In the genomic region with DNA sequence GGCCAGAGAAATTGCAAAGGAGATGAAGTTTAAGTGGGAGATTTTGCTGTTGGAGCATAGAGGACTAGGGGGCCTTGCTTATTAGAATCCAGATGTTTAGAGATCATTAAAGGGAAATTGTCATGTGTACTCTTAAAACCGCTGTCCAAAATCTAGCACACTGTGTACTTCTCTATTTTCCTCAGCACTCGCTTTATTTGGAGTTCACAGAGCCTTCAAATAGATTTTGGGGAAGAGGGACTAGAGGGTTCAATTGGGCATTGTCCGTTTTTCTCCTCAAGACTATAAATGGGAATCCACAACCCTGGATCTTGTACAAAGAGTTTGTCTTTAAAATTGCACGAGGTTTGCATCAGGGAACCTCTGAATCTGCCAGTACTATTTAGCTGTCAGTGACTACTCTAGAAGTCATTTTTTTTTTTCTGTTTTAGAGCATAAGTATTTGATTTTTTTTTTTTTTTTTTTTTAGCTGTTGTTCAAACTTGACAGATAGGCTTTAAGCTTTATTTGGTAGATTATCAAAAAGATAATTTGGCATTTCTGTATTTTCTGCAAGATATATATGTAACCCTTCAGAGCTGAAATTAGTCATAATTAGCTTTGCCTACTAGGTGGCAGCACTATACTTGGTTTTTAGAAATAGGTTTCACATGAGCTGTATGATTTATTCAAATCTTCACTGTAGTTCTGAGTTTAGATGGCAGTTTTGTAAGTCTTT, we compare ENCODE assay signal across 8 cellular contexts. TPM values are rescaled to one million over a fixed set of nuclear protein-coding genes. Genes with fewer than 3 reads are reported as not detected.
A peak's percentile ranks its signal among the peaks of the same experiment; 100 is the strongest.
DNase-seq lines count a peak whose midpoint lies in the region; ATAC-seq and TF ChIP-seq lines count a peak whose summit lies in the region.

No MANE protein-coding gene starts in this region.

- no peak overlapping the region for H4K8ac ChIP-seq in mesenchymal stem cell (ENCODE audit: low read length)

- peak; percentile 46 for TF ChIP-seq CTCF in cardiac fibroblast (IDR thresholded peaks at IDR 0.05; ENCODE audit: low read depth, low read length)

- ATAC-seq in Right ventricle myocardium inferior (peak; percentile 59), HG02642 (IDR thresholded peaks at IDR 0.05; ENCODE audit: poor library complexity, unreplicated experiment) (peak; percentile 74), HG03439 (IDR thresholded peaks at IDR 0.05; ENCODE audit: unreplicated experiment) (no peak)

- H3K18ac ChIP-seq in mesenchymal stem cell (ENCODE audit: low read depth in 1 of 2, low read length in 2 of 2), result no peak overlapping the region

- peaks cover 14% of the 10 kb centered on the region for H3K79me1 ChIP-seq in mesenchymal stem cell (replicated peaks; ENCODE audit: low read length, poor library complexity, severe bottlenecking)

- H3K14ac ChIP-seq in mesenchymal stem cell (ENCODE audit: low read length in 2 of 2), result no peak overlapping the region

- H3K9me3 ChIP-seq in mesenchymal stem cell (ENCODE audit: control insufficient read depth, low read length), result no peaks in the 10 kb centered on the region

- H2AFZ ChIP-seq in mesenchymal stem cell (ENCODE audit: low read depth, low read length), result no peak overlapping the region

- no peak overlapping the region for H3K4ac ChIP-seq in mesenchymal stem cell (ENCODE audit: low read depth in 1 of 2, low read length in 2 of 2)

- H3K4me2 ChIP-seq in mesenchymal stem cell (ENCODE audit: low read length, poor library complexity, severe bottlenecking), result no peak overlapping the region

- peaks cover 4% of the 10 kb centered on the region for H3K4me1 ChIP-seq in mesenchymal stem cell (ENCODE audit: control insufficient read depth, insufficient read depth, low read depth, low read length)

- H3K27me3 ChIP-seq in mesenchymal stem cell (ENCODE audit: control insufficient read depth in 1 of 2, insufficient read depth in 1 of 2, low read length in 2 of 2), result no peaks in the 10 kb centered on the region

- intact Hi-C loops in Right ventricle myocardium inferior (cut with DNase I), result loop anchor here (10.0 kb wide), 1 partner anchor 276 kb away; no protein-coding TSS in a partner anchor
- intact Hi-C loops in cardiac septum (cut with DNase I), result loop anchor here (5.0 kb wide), 1 partner anchor 274 kb away; no protein-coding TSS in a partner anchor

- WGBS in mesenchymal stem cell, result 88% methylated on average over 3 of the region's 4 CpGs

- no peak overlapping the region for H2BK5ac ChIP-seq in mesenchymal stem cell (ENCODE audit: low read depth, low read length, poor library complexity, severe bottlenecking)

- peaks cover 5 to 57% of the 10 kb centered on the region in 2 experiments for H3K36me3 ChIP-seq in mesenchymal stem cell (ENCODE audit: control insufficient read depth in 1 of 2, insufficient read depth in 2 of 2, low read depth in 1 of 2, low read length in 2 of 2)

- no peak overlapping the region for H2BK15ac ChIP-seq in mesenchymal stem cell (ENCODE audit: low read depth, poor library complexity, severe bottlenecking)

- no peak overlapping the region for H2BK12ac ChIP-seq in mesenchymal stem cell (ENCODE audit: low read length in 2 of 2)

- no peak overlapping the region for H3K23ac ChIP-seq in mesenchymal stem cell (ENCODE audit: low read length in 2 of 2)

- DNase-seq in Right ventricle myocardium inferior (ENCODE audit: missing footprints) (no peak), cardiac septum (ENCODE audit: low spot score) (no peak), NCI-H2227 treated with DMSO at 0.1 percent for 48 hours (lab: John Stamatoyannopoulos, UW) (peak; percentile 11), cardiac fibroblast (ENCODE audit: low read depth in 2 of 2) (peak; percentile 75), mesenchymal stem cell (peak; percentile 46)
- DNase-seq in stimulated activated CD4-positive, alpha-beta T cell treated with anti-CD3 and anti-CD28 coated beads, Interleukin-1b, Interleukin-23, amount 100 ng/mL, for 48 hours, result no peak

- H2BK120ac ChIP-seq in mesenchymal stem cell (ENCODE audit: low read depth, low read length), result no peak overlapping the region

- H3K4me3 ChIP-seq in cardiac fibroblast (replicated peaks in 1 of 2; ENCODE audit: low read depth in 2 of 2, low read length in 2 of 2) (no peak overlapping the region), mesenchymal stem cell (ENCODE audit: insufficient read depth in 1 of 2, low read depth in 1 of 2, low read length in 2 of 2) (no peak overlapping the region)

- peak overlapping the region; percentile 10 for H3K9ac ChIP-seq in mesenchymal stem cell (ENCODE audit: low read length)

- H2AK5ac ChIP-seq in mesenchymal stem cell (ENCODE audit: low read length, severe bottlenecking), result no peak overlapping the region

- H3K27ac ChIP-seq in mesenchymal stem cell (ENCODE audit: low read length, poor library complexity, severe bottlenecking), result no peak overlapping the region

- H4K91ac ChIP-seq in mesenchymal stem cell (ENCODE audit: low read length), result no peak overlapping the region

RNA-seq across cellular contexts. Expression of a gene that starts 14.2 kb away (rescaled TPM):
- total RNA-seq in Right ventricle myocardium inferior (15.1 TPM), cardiac septum (11.1 TPM)
- polyA plus RNA-seq in mesenchymal stem cell (2013, experiment 1 of 2), result 8.8 TPM
- 9.5 TPM for polyA plus RNA-seq in mesenchymal stem cell (2013, experiment 2 of 2)

RNA-seq across cellular contexts. Expression of a gene that starts 14.3 kb away (rescaled TPM):
- 21.9 TPM for total RNA-seq in Right ventricle myocardium inferior
- total RNA-seq in cardiac septum, result 25.7 TPM
- polyA plus RNA-seq in mesenchymal stem cell (2013, experiment 1 of 2), result 73.6 TPM
- polyA plus RNA-seq in mesenchymal stem cell (2013, experiment 2 of 2), result 79.0 TPM

RNA-seq across cellular contexts. Expression of a gene that starts 35.9 kb away (rescaled TPM):
- total RNA-seq in Right ventricle myocardium inferior (8.7 TPM), cardiac septum (5.4 TPM)
- 5.6 TPM for polyA plus RNA-seq in mesenchymal stem cell (2013, experiment 1 of 2)
- polyA plus RNA-seq in mesenchymal stem cell (2013, experiment 2 of 2), result 5.3 TPM

Comparison
In these comparisons a context has a peak if more than half of its experiments do, and no peak if none do; other contexts are left out.
1. DNase-seq: peak in NCI-H2227 treated with DMSO at 0.1 percent for 48 hours (single experiment), cardiac fibroblast (2 of 2) and mesenchymal stem cell (single experiment); none in Right ventricle myocardium inferior (single experiment), cardiac septum (single experiment) and stimulated activated CD4-positive, alpha-beta T cell treated with anti-CD3 and anti-CD28 coated beads, Interleukin-1b, Interleukin-23, amount 100 ng/mL, for 48 hours (single experiment).